Comparison of ENCODE assay signal across 30 cellular contexts in genomic region chr4:5815641-5816040, GRCh38.
"Had no signal": no experiment of that assay in that cellular context is flagged by ENCODE, and none has a peak within 500 bp of the region (broad histone marks: within the 10 kb centered on the region; RNA-seq: fewer than 3 reads in every experiment).

No MANE protein-coding gene starts in this region.

- H3K27ac ChIP-seq: colonic mucosa, epithelial cell of prostate, gastrocnemius medialis, lower lobe of right lung, neutrophil, pancreas, right lobe of liver, suprapubic skin, transverse colon, vagina had no signal

- H3K36me3 ChIP-seq: colonic mucosa, gastrocnemius medialis, neutrophil, pancreas, right lobe of liver, transverse colon had no signal

- H3K9me3 Mint-ChIP-seq: dendritic cell treated with granulocyte-macrophage colony-stimulating factor and Interleukin-4, amounts not matched to agents 40 ng/mL and 50 ng/mL, for 4 days; immature natural killer cell; natural killer cell; neural crest cell; stimulated activated naive CD8-positive, alpha-beta T cell treated with anti-CD3 and anti-CD28 coated beads, Interleukin-15, amount 100 ng/mL, for 72 hours had no signal

- H3K4me3 ChIP-seq: colonic mucosa, gastrocnemius medialis, lower lobe of right lung, pancreas, right lobe of liver, smooth muscle cell, suprapubic skin, transverse colon, vagina had no signal

- H3K36me3 Mint-ChIP-seq: immature natural killer cell, natural killer cell had no signal

- H3K27ac Mint-ChIP-seq: dendritic cell treated with granulocyte-macrophage colony-stimulating factor and Interleukin-4, amounts not matched to agents 40 ng/mL and 50 ng/mL, for 4 days; endodermal cell; immature natural killer cell; natural killer cell; progenitor cell of endocrine pancreas; stimulated activated naive CD8-positive, alpha-beta T cell treated with anti-CD3 and anti-CD28 coated beads, Interleukin-15, amount 100 ng/mL, for 72 hours had no signal

- DNase-seq: colonic mucosa; effector CD8-positive, alpha-beta T cell; endodermal cell; foreskin fibroblast; gastrocnemius medialis; hypothalamus; immature natural killer cell; islet precursor cell; kidney glomerular epithelial cell; left ventricle myocardium superior; lower lobe of right lung; natural killer cell; pancreas; right lobe of liver; stimulated activated CD4-positive, alpha-beta T cell treated with anti-CD3 and anti-CD28 coated beads, Interleukin-12 subunit alpha, Interleukin-12 subunit beta, amount 100 ng/mL, for 4 hours; stimulated activated CD4-positive, alpha-beta T cell treated with anti-CD3 and anti-CD28 coated beads, Interleukin-1b, Interleukin-23, amount 100 ng/mL, for 48 hours; stimulated activated CD4-positive, alpha-beta T cell treated with anti-CD3 and anti-CD28 coated beads, Interleukin-4, amount 100 ng/mL, for 1 hour; stimulated activated CD8-positive, alpha-beta memory T cell treated with anti-CD3 and anti-CD28 coated beads, Interleukin-4, amount 100 ng/mL, for 48 hours; stimulated activated naive CD4-positive, alpha-beta T cell; stimulated activated naive CD8-positive, alpha-beta T cell treated with anti-CD3 and anti-CD28 coated beads, Interleukin-15, amount 100 ng/mL, for 72 hours; transverse colon had no signal

- H3K4me1 ChIP-seq: colonic mucosa, gastrocnemius medialis, lower lobe of right lung, pancreas, right lobe of liver, suprapubic skin, transverse colon, vagina had no signal

- H3K4me1 Mint-ChIP-seq: endodermal cell; immature natural killer cell; natural killer cell; stimulated activated naive CD8-positive, alpha-beta T cell treated with anti-CD3 and anti-CD28 coated beads, Interleukin-15, amount 100 ng/mL, for 72 hours had no signal

- H3K27me3 ChIP-seq: colonic mucosa, gastrocnemius medialis, neutrophil, pancreas, right lobe of liver, suprapubic skin, transverse colon, vagina had no signal

- H3K4me3 Mint-ChIP-seq: dendritic cell treated with granulocyte-macrophage colony-stimulating factor and Interleukin-4, amounts not matched to agents 40 ng/mL and 50 ng/mL, for 4 days; endodermal cell; immature natural killer cell; natural killer cell; stimulated activated naive CD8-positive, alpha-beta T cell treated with anti-CD3 and anti-CD28 coated beads, Interleukin-15, amount 100 ng/mL, for 72 hours had no signal

- ATAC-seq: esophagus mucosa; gastrocnemius medialis; left ventricle myocardium superior; lower lobe of right lung; natural killer cell; right lobe of liver; stimulated activated naive CD8-positive, alpha-beta T cell treated with anti-CD3 and anti-CD28 coated beads, Interleukin-15, amount 100 ng/mL, for 72 hours had no signal

- H3K9me3 ChIP-seq: colonic mucosa, gastrocnemius medialis, lower lobe of right lung, neutrophil, pancreas, right lobe of liver, suprapubic skin, transverse colon, vagina had no signal

- H3K27me3 Mint-ChIP-seq: dendritic cell treated with granulocyte-macrophage colony-stimulating factor and Interleukin-4, amounts not matched to agents 40 ng/mL and 50 ng/mL, for 4 days; progenitor cell of endocrine pancreas; stimulated activated naive CD8-positive, alpha-beta T cell treated with anti-CD3 and anti-CD28 coated beads, Interleukin-15, amount 100 ng/mL, for 72 hours had no signal
